Comparison of ENCODE assay signal across 19 cellular contexts in genomic region chr6:11209369-11209768, GRCh38. TPM values are rescaled to one million over a fixed set of nuclear protein-coding genes. Genes with fewer than 3 reads are reported as not detected.
A peak's percentile ranks its signal among the peaks of the same experiment; 100 is the strongest.
DNase-seq lines count a peak whose midpoint lies in the region; ATAC-seq and TF ChIP-seq lines count a peak whose summit lies in the region.
"Had no signal": no experiment of that assay in that cellular context is flagged by ENCODE, and none has a peak within 500 bp of the region (broad histone marks: within the 10 kb centered on the region; RNA-seq: fewer than 3 reads in every experiment).

No MANE protein-coding gene starts in this region.

- no peaks in the 10 kb centered on the region for H3K9me2 ChIP-seq in GM23248 (ENCODE audit: insufficient read depth)

- H3K4me3 ChIP-seq in GM23248, result no peak overlapping the region
- H3K4me3 ChIP-seq in fibroblast of the aortic adventitia (ENCODE audit: low read depth, low read length), result no peak overlapping the region
- H3K4me3 ChIP-seq in effector memory CD4-positive, alpha-beta T cell (ENCODE audit: insufficient read depth, low read depth, low read length, poor library complexity, severe bottlenecking), result no peak overlapping the region
- H3K4me3 ChIP-seq: BLaER1, colonic mucosa, stomach had no signal

- H3K9ac ChIP-seq in GM23248, result no peak overlapping the region
- H3K9ac ChIP-seq: BLaER1 had no signal

- peak overlapping the region; percentile 9 for H3K27ac Mint-ChIP-seq in activated B cell treated with CpG ODN at 0.5 μM for 24 hours
- peak overlapping the region; percentile 5 for H3K27ac Mint-ChIP-seq in stimulated activated naive B cell treated with anti-CD40 and anti-IgM and Interleukin-4, amounts not matched to agents 10 μg/mL and 1 μg/mL and 100 μg/mL, for 72 hours
- H3K27ac Mint-ChIP-seq: progenitor cell of endocrine pancreas had no signal

- H3K9me3 Mint-ChIP-seq in activated B cell treated with CpG ODN at 0.5 μM for 24 hours, result no peaks in the 10 kb centered on the region
- H3K9me3 Mint-ChIP-seq in stimulated activated naive B cell treated with anti-CD40 and anti-IgM and Interleukin-4, amounts not matched to agents 10 μg/mL and 1 μg/mL and 100 μg/mL, for 72 hours, result no peaks in the 10 kb centered on the region

- no peak overlapping the region for H2AFZ ChIP-seq in GM23248

- no peaks in the 10 kb centered on the region for H4K20me1 ChIP-seq in GM23248 (ENCODE audit: insufficient read depth)
- H4K20me1 ChIP-seq: BLaER1 had no signal

- CTCF ChIA-PET in activated B cell treated with CpG ODN at 0.5 μM for 24 hours (lab: Charles Lee), result no interaction called here

- 88 to 92% methylated on average over 5 of the region's 5 CpGs for WGBS in GM23248 (ENCODE audit: low coverage in 1 of 2, low lambda C conversion rate in 2 of 2, missing lambda C conversion rate in 2 of 2), 2 experiments

- in situ Hi-C loops in GM23248 (cut with MboI), result no loop called here

- DNase-seq in GM23248, result no peak
- no peak for DNase-seq in activated B cell treated with CpG ODN at 0.5 μM for 24 hours
- DNase-seq in fibroblast of the aortic adventitia (ENCODE audit: low read depth), result peak; percentile 23
- no peak for DNase-seq in stimulated activated naive B cell treated with anti-CD40 and anti-IgM and Interleukin-4, amounts not matched to agents 10 μg/mL and 1 μg/mL and 100 μg/mL, for 72 hours
- DNase-seq in NCI-H524 (lab: John Stamatoyannopoulos, UW), result no peak
- DNase-seq in effector memory CD4-positive, alpha-beta T cell, result no peak
- DNase-seq: activated CD8-positive, alpha-beta memory T cell treated with anti-CD3 and anti-CD28 coated beads for 24 hours; colonic mucosa; DMS53; hippocampal formation; NCI-H510A; PC-3; stimulated activated CD4-positive, alpha-beta T cell treated with anti-CD3 and anti-CD28 coated beads, Interleukin-15, amount 100 ng/mL, for 24 hours; stomach had no signal

- peaks cover 63% of the 10 kb centered on the region for H3F3A ChIP-seq in GM23248 (ENCODE audit: insufficient read depth)

- no peak overlapping the region for H3K4me3 Mint-ChIP-seq in activated B cell treated with CpG ODN at 0.5 μM for 24 hours
- H3K4me3 Mint-ChIP-seq in stimulated activated naive B cell treated with anti-CD40 and anti-IgM and Interleukin-4, amounts not matched to agents 10 μg/mL and 1 μg/mL and 100 μg/mL, for 72 hours, result no peak overlapping the region
- H3K4me3 Mint-ChIP-seq: activated T-helper 17 cell treated with anti-CD3 and anti-CD28 coated beads, Interleukin-2, amount 50 U/mL, for 72 hours had no signal

- POLR2A ChIA-PET in activated B cell treated with CpG ODN at 0.5 μM for 24 hours (lab: Charles Lee), result no interaction called here

- H3K9me3 ChIP-seq in GM23248 (ENCODE audit: low read depth), result no peaks in the 10 kb centered on the region
- H3K9me3 ChIP-seq in effector memory CD4-positive, alpha-beta T cell (ENCODE audit: control insufficient read depth, low read length), result no peaks in the 10 kb centered on the region
- H3K9me3 ChIP-seq: BLaER1, colonic mucosa, stomach had no signal

- H3K4me1 ChIP-seq in GM23248 (ENCODE audit: insufficient read depth), result peaks cover 64% of the 10 kb centered on the region
- no peaks in the 10 kb centered on the region for H3K4me1 ChIP-seq in effector memory CD4-positive, alpha-beta T cell (ENCODE audit: control insufficient read depth, insufficient read depth, low read length, poor library complexity, severe bottlenecking)

- H3K79me2 ChIP-seq in GM23248 (ENCODE audit: insufficient read depth), result no peaks in the 10 kb centered on the region

- ATAC-seq in activated B cell treated with CpG ODN at 0.5 μM for 24 hours (ENCODE audit: low read depth) (no peak), GM21529 (IDR thresholded peaks at IDR 0.05; ENCODE audit: unreplicated experiment) (no peak)
- no peak for ATAC-seq in stimulated activated naive B cell treated with anti-CD40 and anti-IgM and Interleukin-4, amounts not matched to agents 10 μg/mL and 1 μg/mL and 100 μg/mL, for 72 hours (replicated peaks)
- ATAC-seq: activated T-helper 17 cell treated with anti-CD3 and anti-CD28 coated beads, Interleukin-2, amount 50 U/mL, for 72 hours; esophagus mucosa; PC-3 had no signal

- peak overlapping the region; percentile 1 for H3K4me2 ChIP-seq in GM23248 (ENCODE audit: unreplicated experiment)
- H3K4me2 ChIP-seq: BLaER1 had no signal

- peaks cover 79% of the 10 kb centered on the region for H3K36me3 Mint-ChIP-seq in activated B cell treated with CpG ODN at 0.5 μM for 24 hours (ENCODE audit: low read depth)
- peaks cover 24 to 41% of the 10 kb centered on the region in 2 donors for H3K36me3 Mint-ChIP-seq in stimulated activated naive B cell treated with anti-CD40 and anti-IgM and Interleukin-4, amounts not matched to agents 10 μg/mL and 1 μg/mL and 100 μg/mL, for 72 hours

- TF ChIP-seq CTCF in activated B cell treated with CpG ODN at 0.5 μM for 24 hours (IDR thresholded peaks at IDR 0.05) (no peak), fibroblast of the aortic adventitia (IDR thresholded peaks at IDR 0.05; ENCODE audit: insufficient read depth, low read length) (no peak)

- H3K27me3 ChIP-seq in GM23248 (replicated peaks; ENCODE audit: insufficient read depth), result no peaks in the 10 kb centered on the region
- H3K27me3 ChIP-seq in effector memory CD4-positive, alpha-beta T cell (replicated peaks; ENCODE audit: control insufficient read depth, insufficient read depth, low read length, poor library complexity, severe bottlenecking), result no peaks in the 10 kb centered on the region
- H3K27me3 ChIP-seq: BLaER1, colonic mucosa, stomach had no signal

- H3K27me3 Mint-ChIP-seq in activated B cell treated with CpG ODN at 0.5 μM for 24 hours, result no peaks in the 10 kb centered on the region
- H3K27me3 Mint-ChIP-seq in stimulated activated naive B cell treated with anti-CD40 and anti-IgM and Interleukin-4, amounts not matched to agents 10 μg/mL and 1 μg/mL and 100 μg/mL, for 72 hours, result no peaks in the 10 kb centered on the region
- H3K27me3 Mint-ChIP-seq: activated T-helper 17 cell treated with anti-CD3 and anti-CD28 coated beads, Interleukin-2, amount 50 U/mL, for 72 hours had no signal

- no peaks in the 10 kb centered on the region for H3K36me3 ChIP-seq in GM23248 (ENCODE audit: low read depth)
- H3K36me3 ChIP-seq in effector memory CD4-positive, alpha-beta T cell (ENCODE audit: control insufficient read depth, insufficient read depth, low read length), result peaks cover 12% of the 10 kb centered on the region

- peak overlapping the region; percentile 1; the same call in 1 of the 2 replicates for H3K27ac ChIP-seq in GM23248
- no peak overlapping the region for H3K27ac ChIP-seq in effector memory CD4-positive, alpha-beta T cell (ENCODE audit: insufficient read depth, low read length, poor library complexity, severe bottlenecking)
- H3K27ac ChIP-seq: BLaER1, colonic mucosa had no signal

- intact Hi-C loops in activated B cell treated with CpG ODN at 0.5 μM for 24 hours (cut with micrococcal nuclease), result no loop called here

- peaks cover 18% of the 10 kb centered on the region for H3K4me1 Mint-ChIP-seq in activated B cell treated with CpG ODN at 0.5 μM for 24 hours
- H3K4me1 Mint-ChIP-seq in stimulated activated naive B cell treated with anti-CD40 and anti-IgM and Interleukin-4, amounts not matched to agents 10 μg/mL and 1 μg/mL and 100 μg/mL, for 72 hours, result peaks cover 14 to 26% of the 10 kb centered on the region in 2 donors

RNA-seq across cellular contexts. Expression of gene NEDD9, which starts 23.1 kb away (rescaled TPM):
- 4.2 and 4.3 TPM in 2 replicates for total RNA-seq in GM23248 (2014; rRNA removed; shearing (Covaris generic))
- 2.9 and 3.0 TPM in 2 replicates for polyA plus RNA-seq in GM23248 (2016; fragmentation: Nextera tagmentation; extraction: Ambion mirVana)
- 57.4 and 61.9 TPM in 2 replicates for total RNA-seq in activated B cell treated with CpG ODN at 0.5 μM for 24 hours
- 0.33 and 0.36 TPM in 2 replicates for total RNA-seq in fibroblast of the aortic adventitia (ENCODE audit: low replicate concordance)

Comparison
In these comparisons a context has a peak if more than half of its experiments do, and no peak if none do; other contexts are left out.
1. RNA of gene NEDD9, which starts 23.1 kb away (total RNA-seq): 57.4 to 61.9 TPM in activated B cell treated with CpG ODN at 0.5 μM for 24 hours; 4.2 to 4.3 TPM in GM23248 and 0.33 to 0.36 TPM in fibroblast of the aortic adventitia; every median in the first group is over 10 times any median in the second.